15 cellular contexts compared by ENCODE assay signal in genomic region chr7:102089175-102090098, GRCh38.
A peak's percentile ranks its signal among the peaks of the same experiment; 100 is the strongest.
DNase-seq lines count a peak whose midpoint lies in the region; ATAC-seq, FAIRE-seq and TF ChIP-seq lines count a peak whose summit lies in the region.
"Had no signal": no experiment of that assay in that cellular context is flagged by ENCODE, and none has a peak within 500 bp of the region (broad histone marks: within the 10 kb centered on the region; RNA-seq: fewer than 3 reads in every experiment).

No MANE protein-coding gene starts in this region.

- H4K5ac ChIP-seq in H9 (ENCODE audit: insufficient read length, low read depth, low read length), result no peak overlapping the region

- H3K4me3 Mint-ChIP-seq in H9, result no peak overlapping the region
- no peak overlapping the region for H3K4me3 Mint-ChIP-seq in WTC11
- H3K4me3 Mint-ChIP-seq: CD4-positive, CD25-positive, alpha-beta regulatory T cell; IgD-negative memory B cell had no signal

- H3K14ac ChIP-seq in H9 (ENCODE audit: insufficient read depth, low read length), result no peak overlapping the region

- no peak overlapping the region for H3K4ac ChIP-seq in H9 (ENCODE audit: low read depth, low read length)

- H2BK20ac ChIP-seq in H9 (ENCODE audit: low read depth, low read length, poor library complexity, severe bottlenecking), result no peak overlapping the region

- H2AK5ac ChIP-seq in H9 (ENCODE audit: insufficient read length, low read length), result no peak overlapping the region

- no peak overlapping the region for H3K23ac ChIP-seq in H9 (ENCODE audit: insufficient read length, low read depth, low read length)

- H3K4me1 Mint-ChIP-seq in H9 (peaks cover 35 to 36% of the 10 kb centered on the region in 2 experiments), WTC11 (peaks cover 46% of the 10 kb centered on the region)

- H3K4me3 ChIP-seq in HepG2 (replicated peaks in 1 of 3; ENCODE audit: insufficient read depth in 1 of 3, low read depth in 2 of 3, low read length in 3 of 3), result no peak overlapping the region
- no peak overlapping the region for H3K4me3 ChIP-seq in suprapubic skin
- H3K4me3 ChIP-seq in left lung, result no peak overlapping the region

- FAIRE-seq in HepG2 (lab: Jason Lieb, UNC), result no peak

- no peak for TF ChIP-seq POLR2A in HepG2 (IDR thresholded peaks at IDR 0.05; ENCODE audit: insufficient read depth in 1 of 2, low read depth in 2 of 2, low read length in 2 of 2)
- TF ChIP-seq POLR2A in suprapubic skin (IDR thresholded peaks at IDR 0.05), result no peak

- H3T11ph ChIP-seq in H9 (ENCODE audit: low read length), result no peak overlapping the region

- no peak overlapping the region for H3K18ac ChIP-seq in H9 (ENCODE audit: insufficient read length, low read depth, low read length)

- ATAC-seq in WTC11 (peak; percentile 52), HepG2 (no peak), left lung (no peak), HG03135 (IDR thresholded peaks at IDR 0.05; ENCODE audit: unreplicated experiment) (no peak)

- no peak overlapping the region for H2BK15ac ChIP-seq in H9 (ENCODE audit: low read depth, low read length)

- TF ChIP-seq CTCF in H9 (conservative IDR thresholded peaks at IDR 0.05), result no peak
- TF ChIP-seq CTCF in WTC11 (IDR thresholded peaks at IDR 0.05), result no peak
- TF ChIP-seq CTCF in HepG2 (CRISPR knock-in tag; IDR thresholded peaks at IDR 0.05), result no peak
- no peak for TF ChIP-seq CTCF in suprapubic skin (IDR thresholded peaks at IDR 0.05)
- TF ChIP-seq CTCF in left lung (IDR thresholded peaks at IDR 0.05), result no peak

- intact Hi-C loops in HepG2 (cut with micrococcal nuclease; ENCODE audit: unreplicated experiment) (no loop called here), left lung (cut with DNase I) (no loop called here)

- H3K36me3 ChIP-seq in HepG2 (replicated peaks in 1 of 2; ENCODE audit: control insufficient read depth in 1 of 2, insufficient read depth in 2 of 2, low read length in 2 of 2), result no peaks in the 10 kb centered on the region; a peak in 1 of 5 replicates
- H3K36me3 ChIP-seq in suprapubic skin, result peaks cover 3% of the 10 kb centered on the region
- H3K36me3 ChIP-seq in left lung, result peaks cover 0 to 3% of the 10 kb centered on the region in 2 donors

- H3K9ac ChIP-seq in H9 (ENCODE audit: extremely low read depth, insufficient read length, low read length) (no peak overlapping the region), HepG2 (ENCODE audit: insufficient read depth, low read depth, low read length) (no peak overlapping the region)

- H4K20me1 ChIP-seq in H9 (ENCODE audit: control insufficient read depth, insufficient read depth, insufficient read length) (no peaks in the 10 kb centered on the region), HepG2 (ENCODE audit: insufficient read depth, low read length) (no peaks in the 10 kb centered on the region)

- H2BK120ac ChIP-seq in H9 (ENCODE audit: low read depth, low read length, poor library complexity, severe bottlenecking), result no peak overlapping the region

- WGBS in H9 (ENCODE audit: extremely low coverage, insufficient read length, low lambda C conversion rate), result no CpG with 5 or more reads among the region's 4 CpGs
- 83% methylated on average over 4 of the region's 4 CpGs for WGBS in HepG2 (ENCODE audit: low lambda C conversion rate)
- WGBS in suprapubic skin, result 93% methylated on average over 4 of the region's 4 CpGs

- CTCF ChIA-PET in WTC11 (lab: Charles Lee) (interaction anchor here (1.2 to 1.8 kb wide), 3 partner anchors 10 to 547 kb away, joined by 3 to 8 read pairs (median 6); no protein-coding TSS in a partner anchor), HepG2 (lab: Yijun Ruan, JAX; ENCODE audit: low intra/inter-chr PET ratio, low total read pairs) (no interaction called here)

- POLR2A ChIA-PET in WTC11 (lab: Charles Lee) (interaction anchor here (0.5 to 0.8 kb wide), 2 partner anchors 39 to 797 kb away, joined by 3 to 9 read pairs; no protein-coding TSS in a partner anchor), HepG2 (lab: Yijun Ruan, JAX) (interaction anchor here (3.3 kb wide), 1 partner anchor 65 kb away, joined by 11 read pairs; no protein-coding TSS in a partner anchor)

- peaks cover 9 to 22% (median 10%) of the 10 kb centered on the region in 3 experiments for H3K36me3 Mint-ChIP-seq in H9 (ENCODE audit: insufficient read depth in 1 of 3, low read depth in 3 of 3)
- peaks cover 16% of the 10 kb centered on the region for H3K36me3 Mint-ChIP-seq in WTC11

- H3K4me2 ChIP-seq in H9 (ENCODE audit: insufficient read depth, insufficient read length, low read length), result no peak overlapping the region
- no peak overlapping the region for H3K4me2 ChIP-seq in HepG2 (ENCODE audit: low read depth, low read length)

- no peak overlapping the region for H4K91ac ChIP-seq in H9 (ENCODE audit: insufficient read length, low read depth, low read length)

- H3K79me1 ChIP-seq in H9 (ENCODE audit: insufficient read depth, low read depth, low read length, poor library complexity, severe bottlenecking), result no peaks in the 10 kb centered on the region

- peaks cover 8% of the 10 kb centered on the region in 2 experiments; a peak in 4 of 5 replicates for H3K9me3 Mint-ChIP-seq in H9
- peaks cover 18% of the 10 kb centered on the region for H3K9me3 Mint-ChIP-seq in WTC11

- no peaks in the 10 kb centered on the region for H3K23me2 ChIP-seq in H9 (ENCODE audit: insufficient read length, low read depth, low read length, poor library complexity, severe bottlenecking)

- in situ Hi-C loops in HepG2 (cut with HindIII; ENCODE audit: extremely low pct_ligation_motif_present, low pct_unique_long_range_greater_than_20kb), result no loop called here

- TF ChIP-seq EP300 in HepG2 (IDR thresholded peaks at IDR 0.05; ENCODE audit: low read depth in 2 of 2, low read length in 2 of 2), result no peak
- TF ChIP-seq EP300 in HepG2 (CRISPR knock-in tag; IDR thresholded peaks at IDR 0.05; ENCODE audit: borderline replicate concordance), result no peak
- TF ChIP-seq EP300 in suprapubic skin (IDR thresholded peaks at IDR 0.05), result no peak

- H3K27me3 Mint-ChIP-seq in H9 (ENCODE audit: low read depth), result no peaks in the 10 kb centered on the region
- H3K27me3 Mint-ChIP-seq in WTC11 (ENCODE audit: low read depth), result no peaks in the 10 kb centered on the region
- H3K27me3 Mint-ChIP-seq: CD4-positive, CD25-positive, alpha-beta regulatory T cell; IgD-negative memory B cell had no signal

- H3K9me3 ChIP-seq in H9 (ENCODE audit: control insufficient read depth, low read depth, low read length), result no peaks in the 10 kb centered on the region
- H3K9me3 ChIP-seq in HepG2 (ENCODE audit: low read length), result no peaks in the 10 kb centered on the region
- H3K9me3 ChIP-seq in suprapubic skin, result peaks cover 8% of the 10 kb centered on the region
- H3K9me3 ChIP-seq in left lung, result peaks cover 0 to 14% of the 10 kb centered on the region in 2 donors

- H3K56ac ChIP-seq in H9 (ENCODE audit: insufficient read length, low read depth, low read length), result no peak overlapping the region

- no peak overlapping the region for H2BK12ac ChIP-seq in H9 (ENCODE audit: insufficient read length, low read depth, low read length)

- DNase-seq in H9, result no peak
- DNase-seq in WTC11 (ENCODE audit: low spot score), result peak; percentile 6
- DNase-seq in HepG2 (ENCODE audit: low spot score), result peak; percentile 12
- peak; percentile 1 to 12 for DNase-seq in suprapubic skin (ENCODE audit: low spot score in 2 of 2)
- DNase-seq in left lung, result no peak
- no peak for DNase-seq in EL
- DNase-seq: ACHN; AML-193; CD4-positive, CD25-positive, alpha-beta regulatory T cell; NCI-H187; NCI-H446; NCI-H69; SHP77 treated with DMSO at 0.1 percent for 48 hours had no signal

- H3K4me1 ChIP-seq in H9 (ENCODE audit: insufficient read depth, low read length) (peaks cover 7% of the 10 kb centered on the region; the same call in 1 of the 2 replicates), HepG2 (ENCODE audit: insufficient read depth, low read length) (peaks cover 5% of the 10 kb centered on the region; the same call in 1 of the 2 replicates), suprapubic skin (peaks cover 11% of the 10 kb centered on the region), left lung (peaks cover 0 to 4% of the 10 kb centered on the region in 2 donors)

- no TSS peak for BruUV-seq in HepG2 (replicated peaks; lab: Mats Ljungman, UMichigan)

- H3K27me3 ChIP-seq in H9 (ENCODE audit: insufficient read depth, low read length) (no peaks in the 10 kb centered on the region; the same call in 1 of the 2 replicates), HepG2 (ENCODE audit: control insufficient read depth in 1 of 2, insufficient read depth in 2 of 2, low read length in 2 of 2) (no peaks in the 10 kb centered on the region), suprapubic skin (no peaks in the 10 kb centered on the region), left lung (no peaks in the 10 kb centered on the region)

- H3K79me2 ChIP-seq in H9 (ENCODE audit: insufficient read depth, low read length) (no peaks in the 10 kb centered on the region; the same call in 1 of the 2 replicates), HepG2 (ENCODE audit: insufficient read depth, low read length) (no peaks in the 10 kb centered on the region)

- no peak for TF ChIP-seq RAD21 in HepG2 (CRISPR knock-in tag; IDR thresholded peaks at IDR 0.05)

- no peak overlapping the region for H3K27ac ChIP-seq in H9 (ENCODE audit: insufficient read length, low read depth, low read length)
- H3K27ac ChIP-seq in HepG2 (ENCODE audit: extremely low read length, insufficient read depth, low read length), result no peak overlapping the region
- no peak overlapping the region for H3K27ac ChIP-seq in suprapubic skin
- no peak overlapping the region for H3K27ac ChIP-seq in left lung

- H2BK5ac ChIP-seq in H9 (ENCODE audit: insufficient read length, low read length), result no peak overlapping the region

- H3K27ac Mint-ChIP-seq in H9, result peak overlapping the region; percentile 12 to 49 (median 35); a peak in 6 of 7 replicates
- H3K27ac Mint-ChIP-seq in WTC11, result peak overlapping the region; percentile 66
- H3K27ac Mint-ChIP-seq: CD4-positive, CD25-positive, alpha-beta regulatory T cell; IgD-negative memory B cell had no signal

- H4K8ac ChIP-seq in H9 (replicated peaks; ENCODE audit: insufficient read length, low read depth, low read length), result no peak overlapping the region

- no peak overlapping the region for H2AFZ ChIP-seq in H9 (ENCODE audit: low read length)
- H2AFZ ChIP-seq in HepG2 (ENCODE audit: low read length), result no peak overlapping the region

TF ChIP-seq in HepG2, 621 proteins besides CTCF, POLR2A, EP300 and RAD21 (continues in another document):
- TF ChIP-seq ZBTB7A (CRISPR knock-in tag; IDR thresholded peaks at IDR 0.05), result no peak
- TF ChIP-seq, protein P1, sequence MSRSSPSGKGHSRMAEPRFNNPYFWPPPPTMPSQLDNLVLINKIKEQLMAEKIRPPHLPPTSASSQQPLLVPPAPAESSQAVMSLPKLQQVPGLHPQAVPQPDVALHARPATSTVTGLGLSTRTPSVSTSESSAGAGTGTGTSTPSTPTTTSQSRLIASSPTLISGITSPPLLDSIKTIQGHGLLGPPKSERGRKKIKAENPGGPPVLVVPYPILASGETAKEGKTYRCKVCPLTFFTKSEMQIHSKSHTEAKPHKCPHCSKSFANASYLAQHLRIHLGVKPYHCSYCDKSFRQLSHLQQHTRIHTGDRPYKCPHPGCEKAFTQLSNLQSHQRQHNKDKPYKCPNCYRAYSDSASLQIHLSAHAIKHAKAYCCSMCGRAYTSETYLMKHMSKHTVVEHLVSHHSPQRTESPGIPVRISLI (CRISPR knock-in tag; IDR thresholded peaks at IDR 0.05; ENCODE audit: borderline replicate concordance), result peak; percentile 50; the same call in 1 of the 2 replicates
- no peak for TF ChIP-seq ZBTB8A (CRISPR knock-in tag; IDR thresholded peaks at IDR 0.05; ENCODE audit: borderline replicate concordance, low read depth)

Comparison
In these comparisons a context has a peak if more than half of its experiments do, and no peak if none do; other contexts are left out.
1. DNase-seq: peak in WTC11 (single experiment), HepG2 (single experiment) and suprapubic skin (2 of 2); none in H9 (single experiment), left lung (0 of 2) and EL (single experiment).